In genomic region chrX:138794285-138794684, GRCh38 we compare ENCODE assay signal across 24 cellular contexts.
"Had no signal": no experiment of that assay in that cellular context is flagged by ENCODE, and none has a peak within 500 bp of the region (broad histone marks: within the 10 kb centered on the region; RNA-seq: fewer than 3 reads in every experiment).

No MANE protein-coding gene starts in this region.

- H3K4me3 ChIP-seq: adrenal gland, cardiac muscle cell, lung, pancreas, testis had no signal

- H3K27me3 ChIP-seq: adrenal gland, cardiac muscle cell, neutrophil, testis had no signal

- H3K36me3 ChIP-seq: adrenal gland, cardiac muscle cell, neutrophil, pancreas had no signal

- DNase-seq: activated B cell treated with CpG ODN at 0.5 μM for 24 hours; activated CD4-positive, alpha-beta T cell treated with anti-CD3 and anti-CD28 coated beads, Interleukin-2, amount 10 ng/mL, durations not matched to agents 7 days and 5 days; activated CD8-positive, alpha-beta memory T cell treated with anti-CD3 and anti-CD28 coated beads, Interleukin-2, amount 50 U/mL, for 4 hours; activated effector memory CD4-positive, alpha-beta T cell treated with anti-CD3 and anti-CD28 coated beads, Interleukin-2, amount 50 U/mL, for 16 hours; activated T-cell treated with anti-CD3 and anti-CD28 coated beads, Interleukin-2, amount 50 U/mL, for 72 hours; adrenal gland; dermis blood vessel endothelial cell; effector memory CD4-positive, alpha-beta T cell; foreskin melanocyte; glutamatergic neuron; hypothalamus; kidney; natural killer cell; pancreas; stimulated activated CD4-positive, alpha-beta T cell treated with anti-CD3 and anti-CD28 coated beads, Interleukin-4, amount 100 ng/mL, for 24 hours; testis had no signal

- H3K4me1 ChIP-seq: adrenal gland, pancreas, testis had no signal

- H3K9me3 ChIP-seq: adrenal gland, neutrophil, pancreas, testis had no signal

- ATAC-seq: activated naive CD4-positive, alpha-beta T cell treated with anti-CD3 and anti-CD28 coated beads, Interleukin-2, amount 50 U/mL, for 72 hours; activated T-cell treated with anti-CD3 and anti-CD28 coated beads, Interleukin-2, amount 50 U/mL, for 72 hours; left lobe of liver; natural killer cell; pancreas; sciatic nerve; stimulated activated effector memory CD8-positive, alpha-beta T cell treated with anti-CD3 and anti-CD28 coated beads, Interleukin-12 subunit alpha, Interleukin-12 subunit beta, amount 100 ng/mL, for 72 hours had no signal

- H3K27ac ChIP-seq: adrenal gland, cardiac muscle cell, neutrophil, pancreas, testis had no signal

- FAIRE-seq: endothelial cell of umbilical vein, pancreas had no signal
